ENCODE assay signal across 22 cellular contexts in the genomic region with DNA sequence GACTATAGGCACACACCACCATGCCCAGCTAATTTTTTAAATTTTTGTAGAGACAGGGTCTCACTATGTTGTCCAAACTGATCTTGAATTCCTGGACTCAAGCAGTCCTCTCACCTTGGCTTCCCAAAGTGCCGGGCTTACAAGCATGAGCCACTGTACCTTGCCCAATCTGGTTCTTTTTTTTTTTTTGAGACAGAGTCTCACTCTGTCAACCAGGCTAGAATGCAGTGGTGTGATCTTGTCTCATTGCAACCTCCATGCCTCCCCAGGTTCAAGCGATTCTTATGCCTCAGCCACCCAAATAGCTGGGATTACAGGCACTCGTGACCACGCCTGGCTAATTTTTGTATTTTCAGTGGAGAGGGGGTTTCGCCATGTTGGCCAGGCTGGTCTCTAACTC. TPM values are rescaled to one million over a fixed set of nuclear protein-coding genes. Genes with fewer than 3 reads are reported as not detected.
DNase-seq lines count a peak whose midpoint lies in the region; ATAC-seq and TF ChIP-seq lines count a peak whose summit lies in the region.
"Had no signal": no experiment of that assay in that cellular context is flagged by ENCODE, and none has a peak within 500 bp of the region (broad histone marks: within the 10 kb centered on the region; RNA-seq: fewer than 3 reads in every experiment).

No MANE protein-coding gene starts in this region.

- ATAC-seq in left colon (peak; percentile 12), HG03280 (IDR thresholded peaks at IDR 0.05; ENCODE audit: unreplicated experiment) (no peak)
- ATAC-seq: GM12878 had no signal

- TF ChIP-seq POLR2A in transverse colon (IDR thresholded peaks at IDR 0.05), result no peak
- TF ChIP-seq POLR2A in esophagus squamous epithelium (IDR thresholded peaks at IDR 0.05), result no peak

- no peak overlapping the region for H3K9ac ChIP-seq in colonic mucosa (ENCODE audit: low read depth in 2 of 2, low read length in 2 of 2)
- H3K9ac ChIP-seq: BLaER1 had no signal

- in situ Hi-C loops in transverse colon (cut with MboI; ENCODE audit: low pct_ligation_motif_present in 1 of 4, low pct_unique_long_range_greater_than_20kb in 1 of 4, low sequenced_read_pairs in 3 of 4), result no loop called here

- H3K36me3 ChIP-seq in colonic mucosa (no peaks in the 10 kb centered on the region), transverse colon (peaks cover 0 to 58% (median 17%) of the 10 kb centered on the region in 4 donors), esophagus squamous epithelium (peaks cover 0 to 97% (median 22%) of the 10 kb centered on the region in 3 donors)

- peak overlapping the region; percentile 42 for H3K27ac ChIP-seq in colonic mucosa
- H3K27ac ChIP-seq in transverse colon, result peak overlapping the region; percentile 1 to 83 (median 69)
- H3K27ac ChIP-seq in esophagus squamous epithelium, result no peak overlapping the region
- H3K27ac ChIP-seq: BLaER1 had no signal

- no peaks in the 10 kb centered on the region for H3K9me3 ChIP-seq in colonic mucosa
- H3K9me3 ChIP-seq in transverse colon, result no peaks in the 10 kb centered on the region
- H3K9me3 ChIP-seq in esophagus squamous epithelium, result no peaks in the 10 kb centered on the region
- H3K9me3 ChIP-seq: BE2C, BLaER1 had no signal

- 95% methylated on average over 4 of the region's 5 CpGs; no CpG with 5 or more reads in 1 of the 2 donors for WGBS in transverse colon (ENCODE audit: low coverage in 1 of 2), 2 donors
- WGBS in esophagus squamous epithelium, 2 donors, result 87 to 100% methylated on average over 4 of the region's 5 CpGs

- H3K4me3 ChIP-seq in colonic mucosa (no peak overlapping the region), transverse colon (no peak overlapping the region), esophagus squamous epithelium (no peak overlapping the region)
- H3K4me3 ChIP-seq: BLaER1, GM12878 had no signal

- TF ChIP-seq CTCF in colonic mucosa (IDR thresholded peaks at IDR 0.05), result no peak
- no peak for TF ChIP-seq CTCF in transverse colon (IDR thresholded peaks at IDR 0.05)
- no peak for TF ChIP-seq CTCF in esophagus squamous epithelium (IDR thresholded peaks at IDR 0.05)

- intact Hi-C loops in colonic mucosa (cut with DNase I), result no loop called here
- intact Hi-C loops in left colon (cut with DNase I, micrococcal nuclease), result no loop called here
- intact Hi-C loops in transverse colon (cut with DNase I; ENCODE audit: low total_unique reads), result no loop called here
- intact Hi-C loops in esophagus squamous epithelium (cut with DNase I), result no loop called here

- H3K4me1 ChIP-seq in colonic mucosa (peaks cover 3% of the 10 kb centered on the region), transverse colon (peaks cover 3 to 20% (median 8%) of the 10 kb centered on the region in 4 donors), esophagus squamous epithelium (no peaks in the 10 kb centered on the region)
- H3K4me1 ChIP-seq: BE2C, BLaER1 had no signal

- no peak for TF ChIP-seq EP300 in transverse colon (IDR thresholded peaks at IDR 0.05; ENCODE audit: low read depth)

- H3K27me3 ChIP-seq in colonic mucosa (no peaks in the 10 kb centered on the region), transverse colon (no peaks in the 10 kb centered on the region), esophagus squamous epithelium (no peaks in the 10 kb centered on the region)
- H3K27me3 ChIP-seq: BE2C, BLaER1 had no signal

- DNase-seq in colonic mucosa (no peak), left colon (no peak), transverse colon (no peak), esophagus squamous epithelium (lab: John Stamatoyannopoulos, UW) (no peak)
- DNase-seq: 8988T; ACHN; BE2C; C1 segment of cervical spinal cord; CD4-positive, alpha-beta memory T cell; CD4-positive, CD25-positive, alpha-beta regulatory T cell; CD8-positive, alpha-beta memory T cell; COR-L47; DMS 273 treated with DMSO at 0.1 percent for 48 hours; DMS153; DMS53; DMS79; DND-41; EL; GDM1 had no signal

RNA-seq across cellular contexts. Expression of gene MRPL42, which starts 15.4 kb away (rescaled TPM):
- total RNA-seq in colonic mucosa (10 to 100 TPM; 76.4 to 82.8 TPM), left colon (10 to 100 TPM; 58.2 to 65.1 TPM), transverse colon (10 to 100 TPM; 10.5 to 45.1 (median 27.2) TPM), esophagus squamous epithelium (10 to 100 TPM; 22.9 to 59.9 (median 43.4) TPM)

RNA-seq across cellular contexts. Expression of gene UBE2N, which starts 41.0 kb away (rescaled TPM):
- 100 to 1,000 TPM; 106 to 137 TPM for total RNA-seq in colonic mucosa
- 10 to 100 TPM; 73.1 to 83.5 TPM for total RNA-seq in left colon
- total RNA-seq in transverse colon, result 10 to 100 TPM in 3 of 4 donors, 1 to 10 TPM in 1; 2.0 to 39.0 (median 22.3) TPM
- total RNA-seq in esophagus squamous epithelium, result 10 to 100 TPM; 32.6 to 52.8 (median 43.3) TPM

Comparison
In these comparisons a context has a peak if more than half of its experiments do, and no peak if none do; other contexts are left out.
1. H3K27ac ChIP-seq: peak in colonic mucosa (single experiment) and transverse colon (4 of 4); none in esophagus squamous epithelium (0 of 4).